ENCODE assay signal across 26 cellular contexts in the genomic region with DNA sequence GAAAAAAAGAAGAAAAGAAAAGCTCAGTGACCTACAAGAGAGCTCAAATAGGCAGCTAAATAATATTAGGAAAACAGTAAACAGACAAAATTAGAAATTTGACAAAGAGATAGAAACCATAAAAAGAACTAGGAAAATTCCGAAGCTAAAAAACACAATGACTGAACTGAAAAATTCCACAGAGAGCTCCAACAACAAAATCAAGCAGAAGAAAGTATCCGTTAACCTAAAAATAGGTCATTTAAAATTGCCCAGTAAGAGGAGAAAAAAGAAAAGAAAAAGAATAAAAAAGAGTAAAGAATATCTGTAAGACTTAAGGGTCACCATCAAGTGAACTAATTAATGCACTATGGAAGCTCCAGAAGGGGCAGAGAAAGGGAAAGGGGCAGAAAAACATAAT.
"Had no signal": no experiment of that assay in that cellular context is flagged by ENCODE, and none has a peak within 500 bp of the region (broad histone marks: within the 10 kb centered on the region; RNA-seq: fewer than 3 reads in every experiment).

No MANE protein-coding gene starts in this region.

- H3K4me3 ChIP-seq: ovary, psoas muscle, stomach, thoracic aorta, thyroid gland, tibial nerve, upper lobe of left lung, vagina had no signal

- H3K79me2 ChIP-seq: parathyroid adenoma had no signal

- FAIRE-seq: small intestine, urothelium cell line had no signal

- H3K9me3 ChIP-seq: thyroid gland, vagina had no signal

- ATAC-seq: naive thymus-derived CD8-positive, alpha-beta T cell; natural killer cell treated with Interleukin-12 subunit alpha and Interleukin-12 subunit beta and Interleukin-15 and Interleukin-18, amount 100 ng/mL, for 72 hours; psoas muscle; right cardiac atrium; sciatic nerve; stimulated activated effector memory CD8-positive, alpha-beta T cell treated with anti-CD3 and anti-CD28 coated beads, Interleukin-12 subunit alpha, Interleukin-12 subunit beta, amount 100 ng/mL, for 72 hours; stimulated activated naive B cell treated with anti-CD40 and anti-IgM and Interleukin-4, amounts not matched to agents 10 μg/mL and 1 μg/mL and 100 μg/mL, for 72 hours had no signal

- H3K27me3 ChIP-seq: ovary, stomach, thyroid gland, tibial nerve, upper lobe of left lung, vagina had no signal

- H3K27ac ChIP-seq: ovary, parathyroid adenoma, psoas muscle, stomach, thoracic aorta, thyroid gland, tibial nerve, vagina had no signal

- DNase-seq: naive thymus-derived CD8-positive, alpha-beta T cell; nephron progenitor cell; occipital lobe; ovary; posterior cingulate gyrus; psoas muscle; right cardiac atrium; small intestine; stimulated activated CD4-positive, alpha-beta T cell treated with anti-CD3 and anti-CD28 coated beads, Interleukin-15, amount 100 ng/mL, for 24 hours; stimulated activated CD4-positive, alpha-beta T cell treated with anti-CD3 and anti-CD28 coated beads, Interleukin-2, amount 100 ng/mL, for 24 hours; stimulated activated CD4-positive, alpha-beta T cell treated with anti-CD3 and anti-CD28 coated beads, Interleukin-2, amount 100 ng/mL, for 48 hours; stimulated activated CD4-positive, alpha-beta T cell treated with anti-CD3 and anti-CD28 coated beads, Interleukin-4, amount 100 ng/mL, for 24 hours; stimulated activated naive B cell treated with anti-CD40 and anti-IgM and Interleukin-4, amounts not matched to agents 10 μg/mL and 1 μg/mL and 100 μg/mL, for 72 hours; stimulated activated naive CD4-positive, alpha-beta T cell treated with Interleukin-2 at 50 U/mL for 16 hours; stomach; thyroid gland; trophoblast cell; upper lobe of left lung had no signal

- H3K9ac ChIP-seq: parathyroid adenoma had no signal

- H3K36me3 ChIP-seq: ovary, stomach, thoracic aorta, thyroid gland, tibial nerve, upper lobe of left lung, vagina had no signal

- H2AFZ ChIP-seq: parathyroid adenoma had no signal

- H3K4me1 ChIP-seq: parathyroid adenoma, psoas muscle, thyroid gland, tibial nerve had no signal
